ENCODE assay signal across 24 cellular contexts in the genomic region with DNA sequence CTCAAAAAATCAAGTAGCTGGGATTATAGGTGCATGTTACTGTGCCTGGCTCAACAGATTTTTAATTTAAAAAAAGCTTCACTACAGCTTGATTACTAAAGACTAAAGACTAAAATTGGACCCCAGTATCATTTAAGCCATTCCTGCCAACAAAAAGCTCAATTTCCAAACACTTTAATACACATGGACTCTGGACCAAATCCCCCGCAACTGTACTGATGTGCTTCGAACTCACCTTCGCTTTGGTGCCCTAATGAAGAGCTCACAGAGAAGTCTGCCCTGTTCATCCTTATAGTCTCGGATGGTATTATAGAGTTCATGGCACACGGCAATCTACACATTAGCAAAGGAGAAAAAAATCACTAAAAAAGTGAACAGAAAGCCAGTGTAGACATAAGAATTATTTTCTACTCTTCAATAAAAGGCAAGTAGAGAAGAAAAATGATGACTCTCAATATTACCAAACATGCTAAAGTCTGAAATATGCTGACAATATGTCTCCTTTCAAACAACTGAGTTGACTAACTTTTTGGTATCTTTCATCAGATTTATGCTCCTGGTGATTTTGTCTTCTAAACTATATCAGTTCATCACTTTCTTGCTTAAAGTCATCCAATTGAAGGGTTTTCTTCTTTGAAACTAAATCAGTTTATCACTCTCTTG. TPM values are rescaled to one million over a fixed set of nuclear protein-coding genes. Genes with fewer than 3 reads are reported as not detected.
DNase-seq lines count a peak whose midpoint lies in the region; ATAC-seq and TF ChIP-seq lines count a peak whose summit lies in the region.
"Had no signal": no experiment of that assay in that cellular context is flagged by ENCODE, and none has a peak within 500 bp of the region (broad histone marks: within the 10 kb centered on the region; RNA-seq: fewer than 3 reads in every experiment).

No MANE protein-coding gene starts in this region.

- H3K4me1 ChIP-seq in mammary epithelial cell (ENCODE audit: insufficient read depth, low read length) (peaks cover 10% of the 10 kb centered on the region), MM.1S (ENCODE audit: low read length) (peaks cover 19% of the 10 kb centered on the region)
- H3K4me1 ChIP-seq: breast epithelium, parathyroid adenoma had no signal

- ATAC-seq in activated T-helper 17 cell treated with anti-CD3 and anti-CD28 coated beads, Interleukin-2, amount 50 U/mL, for 72 hours (replicated peaks): no peak
- ATAC-seq in left lobe of liver: peak; percentile 65
- ATAC-seq: naive thymus-derived CD8-positive, alpha-beta T cell; sciatic nerve had no signal

- no peaks in the 10 kb centered on the region for H3K27me3 Mint-ChIP-seq in MCF 10A (ENCODE audit: insufficient read depth, unreplicated experiment)
- H3K27me3 Mint-ChIP-seq in activated T-helper 17 cell treated with anti-CD3 and anti-CD28 coated beads, Interleukin-2, amount 50 U/mL, for 72 hours: no peaks in the 10 kb centered on the region
- H3K27me3 Mint-ChIP-seq: activated B cell treated with CpG ODN at 0.5 μM for 24 hours; CD4-positive, alpha-beta T cell; naive thymus-derived CD8-positive, alpha-beta T cell had no signal

- no peaks in the 10 kb centered on the region for H3K9me3 Mint-ChIP-seq in MCF 10A (ENCODE audit: unreplicated experiment)
- no peaks in the 10 kb centered on the region for H3K9me3 Mint-ChIP-seq in activated T-helper 17 cell treated with anti-CD3 and anti-CD28 coated beads, Interleukin-2, amount 50 U/mL, for 72 hours
- H3K9me3 Mint-ChIP-seq: activated B cell treated with CpG ODN at 0.5 μM for 24 hours; activated T-helper 1 cell treated with anti-CD3 and anti-CD28 coated beads, Interleukin-12 subunit alpha, Interleukin-12 subunit beta, Interleukin-2, Interleukin-4 antibody, amounts not matched to agents 30 ng/mL and 10 ng/mL and 1 ng/mL, durations not matched to agents 14 hours and 24 hours and 36 hours; CD4-positive, alpha-beta T cell; mesothelial cell of epicardium; naive thymus-derived CD8-positive, alpha-beta T cell had no signal

- H3K27me3 ChIP-seq in mammary epithelial cell (ENCODE audit: insufficient read depth, low read length) (no peaks in the 10 kb centered on the region), MM.1S (replicated peaks; ENCODE audit: insufficient read depth, low read length) (no peaks in the 10 kb centered on the region)
- H3K27me3 ChIP-seq: breast epithelium, suprapubic skin, vagina had no signal

- H3K4me3 ChIP-seq in mammary epithelial cell (replicated peaks in 1 of 3; ENCODE audit: insufficient read depth in 1 of 3, low read depth in 2 of 3, low read length in 3 of 3) (no peak overlapping the region), MM.1S (ENCODE audit: low read length) (no peak overlapping the region)
- H3K4me3 ChIP-seq: breast epithelium, coronary artery, suprapubic skin, vagina had no signal

- peaks cover 14% of the 10 kb centered on the region for H3K36me3 ChIP-seq in mammary epithelial cell (ENCODE audit: insufficient read depth, low read length)
- peaks cover 14% of the 10 kb centered on the region; the same call in 1 of the 2 replicates for H3K36me3 ChIP-seq in MM.1S (replicated peaks; ENCODE audit: insufficient read depth, low read length)
- H3K36me3 ChIP-seq: breast epithelium had no signal

- TF ChIP-seq CTCF in MCF 10A (IDR thresholded peaks at IDR 0.05; ENCODE audit: unreplicated experiment) (no peak), mammary epithelial cell (conservative IDR thresholded peaks at IDR 0.05 in 1 of 2, IDR thresholded peaks at IDR 0.05 in 1 of 2; ENCODE audit: extremely low read depth in 1 of 2, insufficient read depth in 1 of 2, low read depth in 1 of 2, low read length in 2 of 2) (no peak), MM.1S (IDR thresholded peaks at IDR 0.05; ENCODE audit: low read length) (no peak)

- H3K9me3 ChIP-seq in mammary epithelial cell (replicated peaks; ENCODE audit: insufficient read depth, low read length): no peaks in the 10 kb centered on the region
- no peaks in the 10 kb centered on the region for H3K9me3 ChIP-seq in MM.1S (replicated peaks; ENCODE audit: insufficient read depth, low read length)
- H3K9me3 ChIP-seq: breast epithelium, suprapubic skin, vagina had no signal

- H3K4me3 Mint-ChIP-seq in MCF 10A (ENCODE audit: unreplicated experiment): no peak overlapping the region
- no peak overlapping the region for H3K4me3 Mint-ChIP-seq in activated T-helper 17 cell treated with anti-CD3 and anti-CD28 coated beads, Interleukin-2, amount 50 U/mL, for 72 hours
- H3K4me3 Mint-ChIP-seq: activated B cell treated with CpG ODN at 0.5 μM for 24 hours; activated T-helper 1 cell treated with anti-CD3 and anti-CD28 coated beads, Interleukin-12 subunit alpha, Interleukin-12 subunit beta, Interleukin-2, Interleukin-4 antibody, amounts not matched to agents 30 ng/mL and 10 ng/mL and 1 ng/mL, durations not matched to agents 14 hours and 24 hours and 36 hours; CD4-positive, alpha-beta T cell; mesothelial cell of epicardium; naive thymus-derived CD8-positive, alpha-beta T cell had no signal

- in situ Hi-C loops in mammary epithelial cell (cut with MboI; ENCODE audit: low sequenced_read_pairs in 2 of 2): no loop called here

- H3K36me3 Mint-ChIP-seq in MCF 10A (ENCODE audit: insufficient read depth, unreplicated experiment): peaks cover 86% of the 10 kb centered on the region
- H3K36me3 Mint-ChIP-seq in activated T-helper 17 cell treated with anti-CD3 and anti-CD28 coated beads, Interleukin-2, amount 50 U/mL, for 72 hours (ENCODE audit: low read depth): peaks cover 98% of the 10 kb centered on the region

- H3K9me2 ChIP-seq in MM.1S (replicated peaks; ENCODE audit: insufficient read depth, low read length): no peaks in the 10 kb centered on the region

- peaks cover 32% of the 10 kb centered on the region for H3K4me1 Mint-ChIP-seq in MCF 10A (ENCODE audit: insufficient read depth, unreplicated experiment)
- H3K4me1 Mint-ChIP-seq in activated T-helper 17 cell treated with anti-CD3 and anti-CD28 coated beads, Interleukin-2, amount 50 U/mL, for 72 hours: peaks cover 44% of the 10 kb centered on the region

- no TSS peak for BruUV-seq in MCF 10A (replicated peaks; lab: Mats Ljungman, UMichigan)
- no TSS peak for BruUV-seq in mammary epithelial cell (replicated peaks; lab: Mats Ljungman, UMichigan)

- no peak overlapping the region for H3K27ac ChIP-seq in mammary epithelial cell (ENCODE audit: insufficient read depth, low read depth, low read length)
- H3K27ac ChIP-seq in temporal lobe (ENCODE audit: low read depth, low read length): peak overlapping the region; percentile 27
- H3K27ac ChIP-seq in MM.1S (ENCODE audit: low read length): no peak overlapping the region
- H3K27ac ChIP-seq: breast epithelium, coronary artery, parathyroid adenoma, suprapubic skin, vagina had no signal

- WGBS in mammary epithelial cell (ENCODE audit: low coverage, missing lambda C conversion rate): 97% methylated on average over 5 of the region's 5 CpGs

- intact Hi-C loops in MCF 10A (cut with micrococcal nuclease): no loop called here
- intact Hi-C loops in mammary epithelial cell (cut with micrococcal nuclease): no loop called here

- CTCF ChIA-PET in MCF 10A (lab: Yijun Ruan, JAX): interaction anchor here (0.5 to 1.7 kb wide), 6 partner anchors 9 to 447 kb away, joined by 3 to 4 read pairs (median 3); no protein-coding TSS in a partner anchor
- CTCF ChIA-PET in mammary epithelial cell (lab: Charles Lee; ENCODE audit: low non-redundant PET): no interaction called here

- DNase-seq in MCF 10A (ENCODE audit: unreplicated experiment) (no peak), mammary epithelial cell (no peak), left lobe of liver (ENCODE audit: low spot score) (no peak), occipital lobe (lab: John Stamatoyannopoulos, UW) (no peak), MM.1S (no peak), HPDE6-E6E7 (ENCODE audit: extremely low spot score) (no peak)
- DNase-seq: activated B cell treated with CpG ODN at 0.5 μM for 24 hours; CD4-positive, alpha-beta T cell; GF-D8; naive thymus-derived CD8-positive, alpha-beta T cell; NCI-H1048; NCI-H187; NCI-H774; T-helper 9 cell had no signal

- dilution Hi-C loops in mammary epithelial cell (cut with HindIII; ENCODE audit: low sequenced_read_pairs): loop anchor here (5.0 kb wide), 1 partner anchor 36 kb away; no protein-coding TSS in a partner anchor

- H3F3A ChIP-seq in MM.1S (ENCODE audit: insufficient read depth, low read length): peaks cover 7% of the 10 kb centered on the region; the same call in 1 of the 2 replicates

- POLR2A ChIA-PET in MCF 10A (lab: Yijun Ruan, JAX): interaction anchor here (1.7 kb wide), 1 partner anchor 8 kb away, joined by 9 read pairs; no protein-coding TSS in a partner anchor

- peak overlapping the region; percentile 88 for H3K27ac Mint-ChIP-seq in MCF 10A (ENCODE audit: low read depth, unreplicated experiment)
- peak overlapping the region; percentile 47 for H3K27ac Mint-ChIP-seq in activated T-helper 17 cell treated with anti-CD3 and anti-CD28 coated beads, Interleukin-2, amount 50 U/mL, for 72 hours
- H3K27ac Mint-ChIP-seq: activated B cell treated with CpG ODN at 0.5 μM for 24 hours; CD4-positive, alpha-beta T cell; mesothelial cell of epicardium had no signal

- no peak overlapping the region for H3K4me2 ChIP-seq in mammary epithelial cell (ENCODE audit: insufficient read depth, low read depth, low read length)
- no peak overlapping the region for H3K4me2 ChIP-seq in MM.1S (ENCODE audit: low read depth, low read length)

- H3K9ac ChIP-seq in mammary epithelial cell (ENCODE audit: insufficient read depth, low read length): no peak overlapping the region
- H3K9ac ChIP-seq in MM.1S (ENCODE audit: low read length): no peak overlapping the region
- H3K9ac ChIP-seq: parathyroid adenoma had no signal

- H4K20me1 ChIP-seq in mammary epithelial cell (ENCODE audit: insufficient read depth, low read length): no peaks in the 10 kb centered on the region
- no peaks in the 10 kb centered on the region for H4K20me1 ChIP-seq in MM.1S (ENCODE audit: insufficient read depth, low read length)

- H3K79me2 ChIP-seq in mammary epithelial cell (ENCODE audit: insufficient read depth, low read length) (peaks cover 64% of the 10 kb centered on the region), MM.1S (ENCODE audit: low read length) (peaks cover 71% of the 10 kb centered on the region)

- H2AFZ ChIP-seq in mammary epithelial cell (ENCODE audit: low read depth, low read length) (no peak overlapping the region), MM.1S (ENCODE audit: low read length) (no peak overlapping the region)
- H2AFZ ChIP-seq: parathyroid adenoma had no signal

RNA-seq across cellular contexts. Expression of gene PBRM1, which starts 7.3 kb away (rescaled TPM):
- total RNA-seq in MCF 10A (2022) (49.3 and 56.9 TPM in 2 replicates), mammary epithelial cell (10 to 100 TPM; 53.0 to 85.2 TPM), left lobe of liver (15.3 TPM), temporal lobe (180 TPM), occipital lobe (203 TPM)
- polyA plus RNA-seq in mammary epithelial cell: 18.8 TPM
- polyA minus RNA-seq in mammary epithelial cell: 103 TPM
- total RNA-seq in activated T-helper 17 cell treated with anti-CD3 and anti-CD28 coated beads, Interleukin-2, amount 50 U/mL, for 72 hours: 10 to 100 TPM; 88.4 to 88.6 TPM

RNA-seq across cellular contexts. Expression of gene GNL3, which starts 7.4 kb away (rescaled TPM):
- 163 and 200 TPM in 2 replicates for total RNA-seq in MCF 10A (2022)
- 10 to 100 TPM; 81.5 to 97.8 TPM for total RNA-seq in mammary epithelial cell
- polyA plus RNA-seq in mammary epithelial cell: 51.1 TPM
- polyA minus RNA-seq in mammary epithelial cell: 58.3 TPM
- total RNA-seq in activated T-helper 17 cell treated with anti-CD3 and anti-CD28 coated beads, Interleukin-2, amount 50 U/mL, for 72 hours: 100 to 1,000 TPM; 165 to 189 TPM
- 18.9 TPM for total RNA-seq in left lobe of liver
- total RNA-seq in temporal lobe: 67.4 TPM
- total RNA-seq in occipital lobe: 78.8 TPM

RNA-seq across cellular contexts. Expression of gene GLT8D1, which starts 27.2 kb away (rescaled TPM):
- 42.2 and 48.1 TPM in 2 replicates for total RNA-seq in MCF 10A (2022)
- total RNA-seq in mammary epithelial cell: 10 to 100 TPM; 56.8 to 62.7 TPM
- 64.9 TPM for polyA plus RNA-seq in mammary epithelial cell
- polyA minus RNA-seq in mammary epithelial cell: 50.7 TPM
- 10 to 100 TPM; 34.6 to 37.3 TPM for total RNA-seq in activated T-helper 17 cell treated with anti-CD3 and anti-CD28 coated beads, Interleukin-2, amount 50 U/mL, for 72 hours
- 52.2 TPM for total RNA-seq in left lobe of liver
- total RNA-seq in temporal lobe: 54.3 TPM
- total RNA-seq in occipital lobe: 57.9 TPM

RNA-seq across cellular contexts. Expression of gene SPCS1, which starts 27.5 kb away (rescaled TPM):
- total RNA-seq in MCF 10A (2022): 135 and 172 TPM in 2 replicates
- 100 to 1,000 TPM in 1 of 2 donors, 10 to 100 TPM in 1; 57.5 to 120 TPM for total RNA-seq in mammary epithelial cell
- 115 TPM for polyA plus RNA-seq in mammary epithelial cell
- polyA minus RNA-seq in mammary epithelial cell: 87.9 TPM
- total RNA-seq in activated T-helper 17 cell treated with anti-CD3 and anti-CD28 coated beads, Interleukin-2, amount 50 U/mL, for 72 hours: 100 to 1,000 TPM in 1 of 2 donors, 10 to 100 TPM in 1; 66.2 to 106 TPM
- 78.3 TPM for total RNA-seq in left lobe of liver
- total RNA-seq in temporal lobe: 23.8 TPM
- total RNA-seq in occipital lobe: 29.6 TPM
